ENCODE assay signal across 8 cellular contexts in genomic region chr2:210072922-210073509, GRCh38.
DNase-seq lines count a peak whose midpoint lies in the region; ATAC-seq and TF ChIP-seq lines count a peak whose summit lies in the region.

No MANE protein-coding gene starts in this region.

- H3F3A ChIP-seq in PC-9 (ENCODE audit: insufficient read depth, low read depth) = no peaks in the 10 kb centered on the region

- POLR2A ChIA-PET in PC-9 (lab: Charles Lee; ENCODE audit: unreplicated experiment) = no interaction called here

- no peaks in the 10 kb centered on the region for H3K27me3 ChIP-seq in PC-9 (ENCODE audit: insufficient read depth, low read depth)

- no peaks in the 10 kb centered on the region for H3K79me2 ChIP-seq in PC-9 (ENCODE audit: low read depth)

- no peaks in the 10 kb centered on the region for H3K9me3 ChIP-seq in PC-9 (ENCODE audit: insufficient read depth, low read depth)

- no peak overlapping the region for H3K4me3 ChIP-seq in PC-9
- no peak overlapping the region for H3K4me3 ChIP-seq in skeletal muscle cell (ENCODE audit: low read depth, low read length)

- peak; percentile 69 for TF ChIP-seq CTCF in PC-9 (conservative IDR thresholded peaks at IDR 0.05)

- no peak overlapping the region for H3K27ac ChIP-seq in PC-9

- BruUV-seq in PC-9 (replicated peaks; lab: Mats Ljungman, UMichigan) = no TSS peak

- H3K9me2 ChIP-seq in PC-9 (ENCODE audit: insufficient read depth) = no peaks in the 10 kb centered on the region

- H3K4me1 ChIP-seq in PC-9 (replicated peaks; ENCODE audit: insufficient read depth) = no peaks in the 10 kb centered on the region

- peak; percentile 29 for DNase-seq in D341Med (ENCODE audit: low spot score)
- DNase-seq in PC-9 = no peak
- DNase-seq in fibroblast of gingiva (ENCODE audit: low read depth) = peak; percentile 56
- DNase-seq in skeletal muscle cell (ENCODE audit: low read depth) = peak; percentile 18
- DNase-seq in DMS153 treated with DMSO at 0.1 percent for 48 hours (lab: John Stamatoyannopoulos, UW; ENCODE audit: unreplicated experiment) = no peak
- DNase-seq in NCI-H2107 treated with DMSO at 0.1 percent for 48 hours (lab: John Stamatoyannopoulos, UW; ENCODE audit: unreplicated experiment) = no peak

- ATAC-seq in GM19328 (IDR thresholded peaks at IDR 0.05; ENCODE audit: unreplicated experiment) = peak; percentile 68
- ATAC-seq in HG03280 (IDR thresholded peaks at IDR 0.05; ENCODE audit: unreplicated experiment) = peak; percentile 71

- H2AFZ ChIP-seq in PC-9 = no peak overlapping the region

- intact Hi-C loops in PC-9 (cut with micrococcal nuclease; ENCODE audit: unreplicated experiment) = loop anchor here (10.0 kb wide), 1 partner anchor 122 kb away; no protein-coding TSS in a partner anchor

- peak overlapping the region; percentile 21 for H3K4me2 ChIP-seq in PC-9

- H4K20me1 ChIP-seq in PC-9 (ENCODE audit: insufficient read depth) = no peaks in the 10 kb centered on the region

- CTCF ChIA-PET in PC-9 (lab: Charles Lee) = no interaction called here

- no peaks in the 10 kb centered on the region for H3K36me3 ChIP-seq in PC-9 (ENCODE audit: low read depth)

Comparison
In these comparisons a context has a peak if more than half of its experiments do, and no peak if none do; other contexts are left out.
1. DNase-seq: peak in D341Med (single experiment), fibroblast of gingiva (single experiment) and skeletal muscle cell (single experiment); none in PC-9 (0 of 2), DMS153 treated with DMSO at 0.1 percent for 48 hours (single experiment) and NCI-H2107 treated with DMSO at 0.1 percent for 48 hours (single experiment).